ENCODE assay signal across 1 cellular context in the genomic region with DNA sequence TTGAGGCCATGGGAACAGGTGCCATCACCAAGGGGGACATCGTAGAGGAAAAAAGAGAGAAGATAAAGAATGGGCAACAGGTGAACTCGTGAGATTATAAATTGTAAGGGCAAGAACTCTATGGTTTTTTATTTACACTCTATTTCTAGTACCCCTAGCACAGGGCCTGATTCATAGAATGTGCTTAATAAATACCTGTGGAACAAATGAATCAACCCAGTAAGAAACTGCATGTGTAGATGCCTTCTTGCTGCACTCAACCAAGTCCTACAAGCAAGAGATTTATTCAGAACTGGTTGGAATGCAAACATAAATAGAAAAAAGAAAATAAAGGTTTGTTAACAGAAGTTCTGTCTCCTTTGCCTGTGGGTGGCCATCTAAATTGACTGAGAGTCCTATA.
TF ChIP-seq lines count a peak whose summit lies in the region.

No MANE protein-coding gene starts in this region.

TF ChIP-seq in A549, 52 proteins besides CTCF, POLR2A, EP300 and RAD21 (continued from another document):
- TF ChIP-seq, protein P1, sequence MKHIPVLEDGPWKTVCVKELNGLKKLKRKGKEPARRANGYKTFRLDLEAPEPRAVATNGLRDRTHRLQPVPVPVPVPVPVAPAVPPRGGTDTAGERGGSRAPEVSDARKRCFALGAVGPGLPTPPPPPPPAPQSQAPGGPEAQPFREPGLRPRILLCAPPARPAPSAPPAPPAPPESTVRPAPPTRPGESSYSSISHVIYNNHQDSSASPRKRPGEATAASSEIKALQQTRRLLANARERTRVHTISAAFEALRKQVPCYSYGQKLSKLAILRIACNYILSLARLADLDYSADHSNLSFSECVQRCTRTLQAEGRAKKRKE (CRISPR knock-in tag; IDR thresholded peaks at IDR 0.05; ENCODE audit: low read depth): no peak
- TF ChIP-seq, protein P2, sequence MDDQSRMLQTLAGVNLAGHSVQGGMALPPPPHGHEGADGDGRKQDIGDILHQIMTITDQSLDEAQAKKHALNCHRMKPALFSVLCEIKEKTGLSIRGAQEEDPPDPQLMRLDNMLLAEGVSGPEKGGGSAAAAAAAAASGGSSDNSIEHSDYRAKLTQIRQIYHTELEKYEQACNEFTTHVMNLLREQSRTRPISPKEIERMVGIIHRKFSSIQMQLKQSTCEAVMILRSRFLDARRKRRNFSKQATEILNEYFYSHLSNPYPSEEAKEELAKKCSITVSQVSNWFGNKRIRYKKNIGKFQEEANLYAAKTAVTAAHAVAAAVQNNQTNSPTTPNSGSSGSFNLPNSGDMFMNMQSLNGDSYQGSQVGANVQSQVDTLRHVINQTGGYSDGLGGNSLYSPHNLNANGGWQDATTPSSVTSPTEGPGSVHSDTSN (IDR thresholded peaks at IDR 0.05): no peak
- TF ChIP-seq EHMT2 (IDR thresholded peaks at IDR 0.05; ENCODE audit: low read depth) (no peak), RCOR1 (IDR thresholded peaks at IDR 0.05; ENCODE audit: low read depth, low read length) (no peak), CHD2 (IDR thresholded peaks at IDR 0.05; ENCODE audit: low read length, partially characterized antibody) (no peak), HOXA7 (CRISPR knock-in tag; IDR thresholded peaks at IDR 0.05) (no peak), GATA3 (IDR thresholded peaks at IDR 0.05; ENCODE audit: borderline replicate concordance) (no peak), CHD4 (IDR thresholded peaks at IDR 0.05; ENCODE audit: borderline replicate concordance) (no peak), BHLHE40 (IDR thresholded peaks at IDR 0.05; ENCODE audit: low read depth, low read length) (no peak), HOXB5 (CRISPR knock-in tag; IDR thresholded peaks at IDR 0.05) (no peak)
- TF ChIP-seq, protein P3, sequence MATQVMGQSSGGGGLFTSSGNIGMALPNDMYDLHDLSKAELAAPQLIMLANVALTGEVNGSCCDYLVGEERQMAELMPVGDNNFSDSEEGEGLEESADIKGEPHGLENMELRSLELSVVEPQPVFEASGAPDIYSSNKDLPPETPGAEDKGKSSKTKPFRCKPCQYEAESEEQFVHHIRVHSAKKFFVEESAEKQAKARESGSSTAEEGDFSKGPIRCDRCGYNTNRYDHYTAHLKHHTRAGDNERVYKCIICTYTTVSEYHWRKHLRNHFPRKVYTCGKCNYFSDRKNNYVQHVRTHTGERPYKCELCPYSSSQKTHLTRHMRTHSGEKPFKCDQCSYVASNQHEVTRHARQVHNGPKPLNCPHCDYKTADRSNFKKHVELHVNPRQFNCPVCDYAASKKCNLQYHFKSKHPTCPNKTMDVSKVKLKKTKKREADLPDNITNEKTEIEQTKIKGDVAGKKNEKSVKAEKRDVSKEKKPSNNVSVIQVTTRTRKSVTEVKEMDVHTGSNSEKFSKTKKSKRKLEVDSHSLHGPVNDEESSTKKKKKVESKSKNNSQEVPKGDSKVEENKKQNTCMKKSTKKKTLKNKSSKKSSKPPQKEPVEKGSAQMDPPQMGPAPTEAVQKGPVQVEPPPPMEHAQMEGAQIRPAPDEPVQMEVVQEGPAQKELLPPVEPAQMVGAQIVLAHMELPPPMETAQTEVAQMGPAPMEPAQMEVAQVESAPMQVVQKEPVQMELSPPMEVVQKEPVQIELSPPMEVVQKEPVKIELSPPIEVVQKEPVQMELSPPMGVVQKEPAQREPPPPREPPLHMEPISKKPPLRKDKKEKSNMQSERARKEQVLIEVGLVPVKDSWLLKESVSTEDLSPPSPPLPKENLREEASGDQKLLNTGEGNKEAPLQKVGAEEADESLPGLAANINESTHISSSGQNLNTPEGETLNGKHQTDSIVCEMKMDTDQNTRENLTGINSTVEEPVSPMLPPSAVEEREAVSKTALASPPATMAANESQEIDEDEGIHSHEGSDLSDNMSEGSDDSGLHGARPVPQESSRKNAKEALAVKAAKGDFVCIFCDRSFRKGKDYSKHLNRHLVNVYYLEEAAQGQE (IDR thresholded peaks at IDR 0.05): no peak
